1 cellular context compared by ENCODE assay signal in genomic region chr1:39080884-39081265, GRCh38.
TF ChIP-seq lines count a peak whose summit lies in the region.

No MANE protein-coding gene starts in this region.

TF ChIP-seq in HepG2, 621 proteins besides CTCF, POLR2A, EP300 and RAD21 (continued from another document):
- TF ChIP-seq RERE (CRISPR knock-in tag; IDR thresholded peaks at IDR 0.05; ENCODE audit: low read depth), result no peak
- no peak for TF ChIP-seq NFRKB (IDR thresholded peaks at IDR 0.05)
- no peak for TF ChIP-seq ZNF546 (CRISPR knock-in tag; conservative IDR thresholded peaks at IDR 0.05)
- TF ChIP-seq SP4 (CRISPR knock-in tag; IDR thresholded peaks at IDR 0.05), result no peak
